ENCODE assay signal across 27 cellular contexts in genomic region chr12:106776897-106777296, GRCh38.
"Had no signal": no experiment of that assay in that cellular context is flagged by ENCODE, and none has a peak within 500 bp of the region (broad histone marks: within the 10 kb centered on the region; RNA-seq: fewer than 3 reads in every experiment).

No MANE protein-coding gene starts in this region.

- ATAC-seq: esophagus mucosa; foreskin keratinocyte; gastroesophageal sphincter; heart left ventricle; left lobe of liver; natural killer cell; sciatic nerve; stimulated activated memory B cell treated with anti-CD40 and anti-IgM and Interleukin-4, amounts not matched to agents 10 μg/mL and 1 μg/mL and 100 μg/mL, for 72 hours; stimulated activated naive CD8-positive, alpha-beta T cell treated with anti-CD3 and anti-CD28 coated beads, Interleukin-15, Interleukin-2, amounts not matched to agents 100 U/mL and 50 U/mL, for 24 hours had no signal

- H3K9me3 Mint-ChIP-seq: dendritic cell treated with granulocyte-macrophage colony-stimulating factor and Interleukin-4, amounts not matched to agents 40 ng/mL and 50 ng/mL, for 4 days; endodermal cell; memory B cell; natural killer cell; stimulated activated memory B cell treated with anti-CD40 and anti-IgM and Interleukin-4, amounts not matched to agents 10 μg/mL and 1 μg/mL and 100 μg/mL, for 72 hours had no signal

- H3K36me3 Mint-ChIP-seq: natural killer cell; stimulated activated memory B cell treated with anti-CD40 and anti-IgM and Interleukin-4, amounts not matched to agents 10 μg/mL and 1 μg/mL and 100 μg/mL, for 72 hours had no signal

- H3K4me3 Mint-ChIP-seq: dendritic cell treated with granulocyte-macrophage colony-stimulating factor and Interleukin-4, amounts not matched to agents 40 ng/mL and 50 ng/mL, for 4 days; endodermal cell; memory B cell; stimulated activated memory B cell treated with anti-CD40 and anti-IgM and Interleukin-4, amounts not matched to agents 10 μg/mL and 1 μg/mL and 100 μg/mL, for 72 hours had no signal

- DNase-seq: colonic mucosa; effector CD8-positive, alpha-beta T cell; endodermal cell; foreskin keratinocyte; heart left ventricle; kidney; natural killer cell; stimulated activated CD4-positive, alpha-beta T cell treated with anti-CD3 and anti-CD28 coated beads, Interleukin-4, amount 100 ng/mL, for 4 hours; stimulated activated naive CD8-positive, alpha-beta T cell treated with anti-CD3 and anti-CD28 coated beads, Interleukin-15, Interleukin-2, amounts not matched to agents 100 U/mL and 50 U/mL, for 24 hours; substantia nigra; upper lobe of left lung had no signal

- H3K9me3 ChIP-seq: colonic mucosa, gastroesophageal sphincter, heart left ventricle, neutrophil, thoracic aorta, tibial nerve, upper lobe of left lung had no signal

- H3K4me2 ChIP-seq: hepatocyte had no signal

- H3K36me3 ChIP-seq: colonic mucosa, gastroesophageal sphincter, heart left ventricle, neutrophil, thoracic aorta, upper lobe of left lung had no signal

- H3K4me1 ChIP-seq: colonic mucosa, foreskin keratinocyte had no signal

- H3K4me3 ChIP-seq: colonic mucosa, gastroesophageal sphincter, heart left ventricle, hepatocyte, lung, thoracic aorta, tibial nerve, upper lobe of left lung had no signal

- H3K27ac Mint-ChIP-seq: dendritic cell treated with granulocyte-macrophage colony-stimulating factor and Interleukin-4, amounts not matched to agents 40 ng/mL and 50 ng/mL, for 4 days; endodermal cell; memory B cell; progenitor cell of endocrine pancreas; stimulated activated memory B cell treated with anti-CD40 and anti-IgM and Interleukin-4, amounts not matched to agents 10 μg/mL and 1 μg/mL and 100 μg/mL, for 72 hours had no signal

- FAIRE-seq: kidney, urothelium cell line had no signal

- H3K27ac ChIP-seq: colonic mucosa, epithelial cell of prostate, foreskin keratinocyte, gastroesophageal sphincter, heart left ventricle, hepatocyte, neutrophil, parathyroid adenoma, thoracic aorta, tibial nerve, upper lobe of left lung had no signal

- H2AFZ ChIP-seq: hepatocyte, parathyroid adenoma had no signal

- H3K27me3 ChIP-seq: colonic mucosa, foreskin keratinocyte, gastroesophageal sphincter, heart left ventricle, hepatocyte, tibial nerve, upper lobe of left lung had no signal

- H3K27me3 Mint-ChIP-seq: dendritic cell treated with granulocyte-macrophage colony-stimulating factor and Interleukin-4, amounts not matched to agents 40 ng/mL and 50 ng/mL, for 4 days; memory B cell; progenitor cell of endocrine pancreas; stimulated activated memory B cell treated with anti-CD40 and anti-IgM and Interleukin-4, amounts not matched to agents 10 μg/mL and 1 μg/mL and 100 μg/mL, for 72 hours had no signal

- H3K9ac ChIP-seq: parathyroid adenoma had no signal
